10 cellular contexts compared by ENCODE assay signal in genomic region chr4:76420901-76421581, GRCh38. TPM values are rescaled to one million over a fixed set of nuclear protein-coding genes. Genes with fewer than 3 reads are reported as not detected.
A peak's percentile ranks its signal among the peaks of the same experiment; 100 is the strongest.
DNase-seq lines count a peak whose midpoint lies in the region; ATAC-seq and TF ChIP-seq lines count a peak whose summit lies in the region.
"Had no signal": no experiment of that assay in that cellular context is flagged by ENCODE, and none has a peak within 500 bp of the region (broad histone marks: within the 10 kb centered on the region; RNA-seq: fewer than 3 reads in every experiment).

Gene CCDC158, minus strand, starts transcription at chr4:76421141. Its CDS starts 17,934 bp downstream, at chr4:76403207.

- no peaks in the 10 kb centered on the region for H3K9me3 ChIP-seq in MG63
- no peaks in the 10 kb centered on the region for H3K9me3 ChIP-seq in hepatocyte (ENCODE audit: low read depth)

- no peaks in the 10 kb centered on the region for H3K4me1 ChIP-seq in hepatocyte (ENCODE audit: insufficient read depth)

- WGBS in hepatocyte (ENCODE audit: low lambda C conversion rate, missing lambda C conversion rate), result 98% methylated on average over 22 of the region's 73 CpGs

- no peaks in the 10 kb centered on the region for H3K9me3 Mint-ChIP-seq in effector memory CD8-positive, alpha-beta T cell
- H3K9me3 Mint-ChIP-seq in natural killer cell treated with Interleukin-12 subunit alpha and Interleukin-12 subunit beta and Interleukin-15 and Interleukin-18, amount 100 ng/mL, for 72 hours, result no peaks in the 10 kb centered on the region

- H3K36me3 Mint-ChIP-seq in effector memory CD8-positive, alpha-beta T cell (ENCODE audit: insufficient read depth), result no peaks in the 10 kb centered on the region
- no peaks in the 10 kb centered on the region for H3K36me3 Mint-ChIP-seq in natural killer cell treated with Interleukin-12 subunit alpha and Interleukin-12 subunit beta and Interleukin-15 and Interleukin-18, amount 100 ng/mL, for 72 hours

- no peak within 1 kb of the TSS for H3K27ac Mint-ChIP-seq in effector memory CD8-positive, alpha-beta T cell
- no peak within 1 kb of the TSS for H3K27ac Mint-ChIP-seq in natural killer cell treated with Interleukin-12 subunit alpha and Interleukin-12 subunit beta and Interleukin-15 and Interleukin-18, amount 100 ng/mL, for 72 hours

- peaks cover 33 to 54% of the 10 kb centered on the region in 2 donors for H3K27me3 Mint-ChIP-seq in effector memory CD8-positive, alpha-beta T cell
- H3K27me3 Mint-ChIP-seq in natural killer cell treated with Interleukin-12 subunit alpha and Interleukin-12 subunit beta and Interleukin-15 and Interleukin-18, amount 100 ng/mL, for 72 hours, result peaks cover 8 to 15% of the 10 kb centered on the region in 2 donors

- H3K4me3 ChIP-seq in MG63 (peak within 1 kb of the TSS; percentile 43), hepatocyte (no peak within 1 kb of the TSS)
- H3K4me3 ChIP-seq: cardiac muscle cell had no signal

- no peaks in the 10 kb centered on the region for H4K20me1 ChIP-seq in hepatocyte (ENCODE audit: insufficient read depth, poor library complexity, severe bottlenecking)

- H3K27ac ChIP-seq in hepatocyte, result no peak within 1 kb of the TSS
- H3K27ac ChIP-seq: cardiac muscle cell had no signal

- H3K79me2 ChIP-seq in hepatocyte, result no peaks in the 10 kb centered on the region

- no peaks in the 10 kb centered on the region for H3K27me3 ChIP-seq in MG63
- H3K27me3 ChIP-seq in hepatocyte, result no peaks in the 10 kb centered on the region
- H3K27me3 ChIP-seq: cardiac muscle cell had no signal

- H2AFZ ChIP-seq in hepatocyte, result no peak within 1 kb of the TSS

- DNase-seq in AG20443 (ENCODE audit: low spot score), result peak; percentile 75
- peak; percentile 30 for DNase-seq in MG63
- no peak for DNase-seq in effector memory CD8-positive, alpha-beta T cell
- DNase-seq in natural killer cell treated with Interleukin-12 subunit alpha and Interleukin-12 subunit beta and Interleukin-15 and Interleukin-18, amount 100 ng/mL, for 72 hours (ENCODE audit: low spot score), result no peak
- no peak for DNase-seq in stimulated activated CD8-positive, alpha-beta memory T cell treated with anti-CD3 and anti-CD28 coated beads, Interleukin-4, amount 100 ng/mL, for 48 hours
- DNase-seq in hepatocyte (ENCODE audit: low spot score), result no peak

- H3K36me3 ChIP-seq in MG63, result no peaks in the 10 kb centered on the region
- no peaks in the 10 kb centered on the region for H3K36me3 ChIP-seq in hepatocyte (replicated peaks; ENCODE audit: insufficient read depth, low read depth)
- H3K36me3 ChIP-seq: cardiac muscle cell had no signal

- no peaks in the 10 kb centered on the region for H3K9me2 ChIP-seq in hepatocyte (replicated peaks; ENCODE audit: insufficient read depth)

- H3K4me1 Mint-ChIP-seq in effector memory CD8-positive, alpha-beta T cell (ENCODE audit: low read depth in 2 of 2), result peaks cover 6% of the 10 kb centered on the region in 2 donors
- peaks cover 0 to 10% of the 10 kb centered on the region in 2 donors for H3K4me1 Mint-ChIP-seq in natural killer cell treated with Interleukin-12 subunit alpha and Interleukin-12 subunit beta and Interleukin-15 and Interleukin-18, amount 100 ng/mL, for 72 hours (ENCODE audit: low read depth in 2 of 2)

- H3K4me3 Mint-ChIP-seq in effector memory CD8-positive, alpha-beta T cell, result peak within 1 kb of the TSS; percentile 74 to 75
- peak within 1 kb of the TSS; percentile 55 for H3K4me3 Mint-ChIP-seq in natural killer cell treated with Interleukin-12 subunit alpha and Interleukin-12 subunit beta and Interleukin-15 and Interleukin-18, amount 100 ng/mL, for 72 hours

- TF ChIP-seq CTCF in hepatocyte (IDR thresholded peaks at IDR 0.05; ENCODE audit: poor library complexity), result no peak

- H3K4me2 ChIP-seq in hepatocyte, result no peak within 1 kb of the TSS

- ATAC-seq in effector memory CD8-positive, alpha-beta T cell (replicated peaks), result peak; percentile 55
- ATAC-seq in natural killer cell treated with Interleukin-12 subunit alpha and Interleukin-12 subunit beta and Interleukin-15 and Interleukin-18, amount 100 ng/mL, for 72 hours, result peak; percentile 80 to 85
- ATAC-seq in GM18520 (IDR thresholded peaks at IDR 0.05; ENCODE audit: unreplicated experiment) (no peak), GM21737 (IDR thresholded peaks at IDR 0.05; ENCODE audit: unreplicated experiment) (no peak)

RNA-seq across cellular contexts. Expression of gene CCDC158, which starts in this region (rescaled TPM):
- total RNA-seq in MG63 (2014; rRNA removed; shearing (Covaris generic); ENCODE audit: low replicate concordance), result not detected in 2 replicates
- total RNA-seq in natural killer cell treated with Interleukin-12 subunit alpha and Interleukin-12 subunit beta and Interleukin-15 and Interleukin-18, amount 100 ng/mL, for 72 hours, result not detected
- total RNA-seq in hepatocyte, result not detected in 2 replicates
- polyA plus RNA-seq in hepatocyte, result 0.04 TPM in 1 of 2 replicates, not detected in the other
- total RNA-seq: cardiac muscle cell, M059J had no signal

Comparison
In these comparisons a context has a peak if more than half of its experiments do, and no peak if none do; other contexts are left out.
1. Peak in DNase-seq and H3K4me3 ChIP-seq in MG63; RNA of the gene not detected or under 1 TPM.
2. Peak in ATAC-seq in natural killer cell treated with Interleukin-12 subunit alpha and Interleukin-12 subunit beta and Interleukin-15 and Interleukin-18, amount 100 ng/mL, for 72 hours; RNA of the gene not detected or under 1 TPM.